ENCODE assay signal across 15 cellular contexts in the genomic region with DNA sequence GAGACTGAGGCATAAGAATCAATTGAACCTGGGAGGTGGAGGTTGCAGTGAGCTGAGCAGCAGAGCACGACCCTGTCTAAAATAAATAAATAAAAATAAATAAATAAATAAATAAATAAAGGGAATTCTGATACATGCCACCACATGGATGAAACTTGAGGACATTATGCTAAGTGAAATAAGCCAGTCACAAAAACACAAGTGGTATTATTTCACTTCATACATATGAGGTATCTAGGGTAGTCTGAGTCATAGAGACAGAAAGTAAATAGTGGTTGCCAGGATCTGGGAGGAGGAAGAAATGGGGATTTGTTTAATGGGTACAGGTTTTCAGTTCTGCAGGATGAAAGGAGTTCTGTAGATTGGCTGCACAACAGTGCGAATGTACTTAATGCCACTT. TPM values are rescaled to one million over a fixed set of nuclear protein-coding genes. Genes with fewer than 3 reads are reported as not detected.
A peak's percentile ranks its signal among the peaks of the same experiment; 100 is the strongest.
DNase-seq lines count a peak whose midpoint lies in the region; ATAC-seq, FAIRE-seq and TF ChIP-seq lines count a peak whose summit lies in the region.
"Had no signal": no experiment of that assay in that cellular context is flagged by ENCODE, and none has a peak within 500 bp of the region (broad histone marks: within the 10 kb centered on the region; RNA-seq: fewer than 3 reads in every experiment).

No MANE protein-coding gene starts in this region.

- no peak overlapping the region for H3K14ac ChIP-seq in mesenchymal stem cell (ENCODE audit: low read length in 2 of 2)

- no peak overlapping the region for H3K18ac ChIP-seq in mesenchymal stem cell (ENCODE audit: low read depth in 1 of 2, low read length in 2 of 2)

- FAIRE-seq in kidney (lab: Jason Lieb, UNC), result no peak

- no peak overlapping the region for H2BK120ac ChIP-seq in mesenchymal stem cell (ENCODE audit: low read depth, low read length)

- no peak overlapping the region for H3K9ac ChIP-seq in mesenchymal stem cell (ENCODE audit: low read length)
- H3K9ac ChIP-seq in kidney (ENCODE audit: low read length in 2 of 2), result no peak overlapping the region

- intact Hi-C loops in kidney (cut with DNase I), result no loop called here

- H4K8ac ChIP-seq in mesenchymal stem cell (ENCODE audit: low read length), result no peak overlapping the region

- no peak overlapping the region for H2BK5ac ChIP-seq in mesenchymal stem cell (ENCODE audit: low read depth, low read length, poor library complexity, severe bottlenecking)

- H3K4ac ChIP-seq in mesenchymal stem cell (ENCODE audit: low read depth in 1 of 2, low read length in 2 of 2), result no peak overlapping the region

- no peak overlapping the region for H3K23ac ChIP-seq in mesenchymal stem cell (ENCODE audit: low read length in 2 of 2)

- H3K27ac ChIP-seq in mesenchymal stem cell (ENCODE audit: low read length, poor library complexity, severe bottlenecking) (no peak overlapping the region), kidney (ENCODE audit: low read depth in 2 of 2, low read length in 2 of 2) (no peak overlapping the region)
- H3K27ac ChIP-seq: coronary artery had no signal

- H3K9me3 ChIP-seq in mesenchymal stem cell (ENCODE audit: control insufficient read depth, low read length) (no peaks in the 10 kb centered on the region), kidney (ENCODE audit: control insufficient read depth in 1 of 2, low read length in 2 of 2) (no peaks in the 10 kb centered on the region)

- no peak overlapping the region for H4K91ac ChIP-seq in mesenchymal stem cell (ENCODE audit: low read length)

- DNase-seq in Daoy (ENCODE audit: low read depth) (peak; percentile 55), NCI-H2029 treated with DMSO at 0.1 percent for 48 hours (lab: John Stamatoyannopoulos, UW) (peak; percentile 17), cardiac fibroblast (ENCODE audit: low read depth in 2 of 2) (peak; percentile 52 to 53), mesenchymal stem cell (peak; percentile 73), left lobe of liver (ENCODE audit: low spot score) (no peak), kidney (no peak), pons (ENCODE audit: low spot score) (no peak)
- DNase-seq: activated CD4-positive, alpha-beta memory T cell treated with anti-CD3 and anti-CD28 coated beads for 36 hours; activated naive CD4-positive, alpha-beta T cell treated with Interleukin-2 at 50 U/mL for 16 hours; stimulated activated CD4-positive, alpha-beta T cell treated with anti-CD3 and anti-CD28 coated beads, Interleukin-4, amount 100 ng/mL, for 1 hour; T-helper 17 cell had no signal

- no peaks in the 10 kb centered on the region for H3K79me1 ChIP-seq in mesenchymal stem cell (replicated peaks; ENCODE audit: low read length, poor library complexity, severe bottlenecking)

- ATAC-seq in left lobe of liver (no peak), GM18873 (IDR thresholded peaks at IDR 0.05; ENCODE audit: low FRiP score, unreplicated experiment) (no peak)
- ATAC-seq: T-helper 17 cell had no signal

- 100% methylated on average over 1 of the region's 2 CpGs for WGBS in mesenchymal stem cell

- peaks cover 26 to 73% of the 10 kb centered on the region in 2 experiments for H3K27me3 ChIP-seq in mesenchymal stem cell (ENCODE audit: control insufficient read depth in 1 of 2, insufficient read depth in 1 of 2, low read length in 2 of 2)

- H2BK12ac ChIP-seq in mesenchymal stem cell (ENCODE audit: low read length in 2 of 2), result no peak overlapping the region

- TF ChIP-seq CTCF in cardiac fibroblast (IDR thresholded peaks at IDR 0.05; ENCODE audit: low read depth, low read length) (no peak), kidney (IDR thresholded peaks at IDR 0.05; ENCODE audit: borderline replicate concordance, extremely low read depth, insufficient read depth) (no peak)

- H2AFZ ChIP-seq in mesenchymal stem cell (ENCODE audit: low read depth, low read length), result no peak overlapping the region

- H3K36me3 ChIP-seq in mesenchymal stem cell (ENCODE audit: control insufficient read depth in 1 of 2, insufficient read depth in 2 of 2, low read depth in 1 of 2, low read length in 2 of 2) (no peaks in the 10 kb centered on the region), kidney (ENCODE audit: control insufficient read depth in 1 of 2, insufficient read depth in 2 of 2, low read length in 2 of 2) (peaks cover 2 to 5% of the 10 kb centered on the region in 2 donors)

- H2BK15ac ChIP-seq in mesenchymal stem cell (ENCODE audit: low read depth, poor library complexity, severe bottlenecking), result no peak overlapping the region

- H3K4me2 ChIP-seq in mesenchymal stem cell (ENCODE audit: low read length, poor library complexity, severe bottlenecking), result no peak overlapping the region

- no peak overlapping the region for H2AK5ac ChIP-seq in mesenchymal stem cell (ENCODE audit: low read length, severe bottlenecking)

- H3K4me1 ChIP-seq in mesenchymal stem cell (ENCODE audit: control insufficient read depth, insufficient read depth, low read depth, low read length), result no peaks in the 10 kb centered on the region
- no peaks in the 10 kb centered on the region for H3K4me1 ChIP-seq in kidney (ENCODE audit: control insufficient read depth in 1 of 2, insufficient read depth in 1 of 2, low read depth in 1 of 2, low read length in 2 of 2)

- H3K4me3 ChIP-seq in cardiac fibroblast (replicated peaks in 1 of 2; ENCODE audit: low read depth in 2 of 2, low read length in 2 of 2), result no peak overlapping the region
- no peak overlapping the region for H3K4me3 ChIP-seq in mesenchymal stem cell (ENCODE audit: insufficient read depth in 1 of 2, low read depth in 1 of 2, low read length in 2 of 2)
- H3K4me3 ChIP-seq in kidney (ENCODE audit: low read length in 2 of 2), result no peak overlapping the region
- H3K4me3 ChIP-seq: coronary artery had no signal

RNA-seq across cellular contexts. Expression of a gene that starts 16.3 kb away (rescaled TPM):
- total RNA-seq in Daoy (2014; rRNA removed; shearing (Covaris generic)), result 0.34 TPM in 1 of 2 replicates, not detected in the other
- 0.15 TPM for polyA plus RNA-seq in mesenchymal stem cell (2013, experiment 1 of 2)
- 0.16 TPM for polyA plus RNA-seq in mesenchymal stem cell (2013, experiment 2 of 2)
- 324 TPM for total RNA-seq in left lobe of liver
- total RNA-seq in kidney, result 2.8 TPM
- polyA plus RNA-seq in kidney (ENCODE audit: insufficient read depth, low read depth, low replicate concordance), result 78.0 TPM

RNA-seq across cellular contexts. Expression of a gene that starts 53.4 kb away (rescaled TPM):
- total RNA-seq in Daoy (2014; rRNA removed; shearing (Covaris generic)), result not detected in 2 replicates
- not detected for polyA plus RNA-seq in mesenchymal stem cell (2013, experiment 1 of 2)
- 0.04 TPM for polyA plus RNA-seq in mesenchymal stem cell (2013, experiment 2 of 2)
- total RNA-seq in left lobe of liver (not detected), kidney (not detected)
- not detected for polyA plus RNA-seq in kidney (ENCODE audit: insufficient read depth, low read depth, low replicate concordance)
- total RNA-seq: activated CD4-positive, alpha-beta memory T cell treated with anti-CD3 and anti-CD28 coated beads for 36 hours; mesenteric fat pad; posterior vena cava had no signal

Comparison
In these comparisons a context has a peak if more than half of its experiments do, and no peak if none do; other contexts are left out.
1. DNase-seq: peak in Daoy (single experiment), NCI-H2029 treated with DMSO at 0.1 percent for 48 hours (single experiment), cardiac fibroblast (2 of 2) and mesenchymal stem cell (single experiment); none in left lobe of liver (single experiment), kidney (single experiment) and pons (single experiment).
2. RNA of a gene that starts 16.3 kb away (total RNA-seq): 324 TPM in left lobe of liver (single experiment); 2.8 TPM in kidney (single experiment) and 0.34 TPM in Daoy; every median in the first group is over 10 times any median in the second.